1 cellular context compared by ENCODE assay signal in the genomic region with DNA sequence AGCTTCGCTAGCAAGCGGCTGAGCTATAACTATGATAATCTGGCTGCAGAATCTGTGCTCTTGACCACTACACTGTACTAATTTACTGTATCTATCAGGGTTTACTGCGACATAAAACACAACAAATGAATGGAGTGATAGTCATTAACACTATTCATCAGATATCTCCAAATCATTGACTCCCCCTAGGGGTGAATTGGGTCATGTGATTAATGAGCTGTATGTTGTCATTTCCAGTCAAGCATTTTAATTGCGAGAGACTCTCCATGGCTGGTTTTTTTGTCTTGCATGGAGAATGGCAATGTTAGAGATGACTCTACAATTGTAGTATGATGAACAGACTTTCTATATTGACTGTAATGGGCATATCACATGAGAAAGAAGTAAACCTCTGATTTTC.
TF ChIP-seq lines count a peak whose summit lies in the region.

No MANE protein-coding gene starts in this region.

TF ChIP-seq in K562, 482 proteins besides CTCF, POLR2A, EP300 and RAD21:
- TF ChIP-seq HDAC3 (IDR thresholded peaks at IDR 0.05; ENCODE audit: borderline replicate concordance, partially characterized antibody): no peak
- TF ChIP-seq, protein P1, sequence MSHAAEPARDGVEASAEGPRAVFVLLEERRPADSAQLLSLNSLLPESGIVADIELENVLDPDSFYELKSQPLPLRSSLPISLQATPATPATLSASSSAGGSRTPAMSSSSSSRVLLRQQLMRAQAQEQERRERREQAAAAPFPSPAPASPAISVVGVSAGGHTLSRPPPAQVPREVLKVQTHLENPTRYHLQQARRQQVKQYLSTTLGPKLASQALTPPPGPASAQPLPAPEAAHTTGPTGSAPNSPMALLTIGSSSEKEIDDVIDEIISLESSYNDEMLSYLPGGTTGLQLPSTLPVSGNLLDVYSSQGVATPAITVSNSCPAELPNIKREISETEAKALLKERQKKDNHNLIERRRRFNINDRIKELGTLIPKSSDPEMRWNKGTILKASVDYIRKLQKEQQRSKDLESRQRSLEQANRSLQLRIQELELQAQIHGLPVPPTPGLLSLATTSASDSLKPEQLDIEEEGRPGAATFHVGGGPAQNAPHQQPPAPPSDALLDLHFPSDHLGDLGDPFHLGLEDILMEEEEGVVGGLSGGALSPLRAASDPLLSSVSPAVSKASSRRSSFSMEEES (CRISPR knock-in tag; IDR thresholded peaks at IDR 0.05): peak; percentile 74
TF ChIP-seq in K562: peak in this region for 1.
